In the genomic region with DNA sequence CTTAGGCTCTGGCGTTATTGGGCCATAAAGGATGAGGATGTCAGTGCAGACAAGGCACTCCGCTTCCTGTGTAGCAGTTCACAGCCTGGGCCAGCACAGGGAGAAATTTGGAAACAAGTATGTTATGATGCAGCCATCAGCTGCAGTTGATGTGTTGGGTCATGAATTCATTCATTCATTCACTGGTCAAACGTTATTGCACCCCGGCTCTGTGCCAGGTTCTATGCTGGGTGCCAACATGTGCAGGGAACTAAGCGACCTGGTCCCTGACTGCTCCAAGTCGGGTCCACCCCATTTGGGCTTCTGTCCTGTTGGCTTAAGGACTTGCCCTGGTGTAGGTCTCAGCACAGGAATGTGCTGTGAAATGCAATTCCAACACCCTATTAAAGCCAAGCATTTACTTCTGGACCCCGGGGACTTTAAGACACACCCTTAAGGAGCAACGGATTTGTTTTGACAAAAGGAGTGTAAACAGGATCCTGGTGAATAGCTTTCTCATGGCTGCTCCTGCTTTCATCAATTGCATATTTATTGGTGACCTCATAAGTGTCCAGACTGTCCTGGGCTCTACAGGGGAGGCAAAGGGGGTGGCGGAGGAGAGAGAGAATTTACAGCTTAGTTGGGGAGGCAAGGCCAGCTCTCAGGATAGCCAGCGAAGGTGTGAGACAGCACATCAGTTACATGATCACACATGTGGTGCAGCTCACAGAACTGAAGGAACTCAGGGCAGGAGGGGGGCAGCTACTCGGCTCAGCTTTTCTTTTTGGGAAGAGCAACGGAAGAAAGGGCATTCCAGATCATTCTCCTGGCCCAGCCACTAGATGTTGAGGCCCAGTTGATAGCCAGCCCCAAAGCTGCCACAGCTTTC, we compare ENCODE assay signal across 24 cellular contexts.
DNase-seq lines count a peak whose midpoint lies in the region; ATAC-seq and TF ChIP-seq lines count a peak whose summit lies in the region.
"Had no signal": no experiment of that assay in that cellular context is flagged by ENCODE, and none has a peak within 500 bp of the region (broad histone marks: within the 10 kb centered on the region; RNA-seq: fewer than 3 reads in every experiment).

No MANE protein-coding gene starts in this region.

- TF ChIP-seq CTCF in endothelial cell (IDR thresholded peaks at IDR 0.05; ENCODE audit: unreplicated experiment) (no peak), sigmoid colon (IDR thresholded peaks at IDR 0.05) (no peak), coronary artery (IDR thresholded peaks at IDR 0.05) (no peak)

- peak; percentile 17 to 45 for DNase-seq in HAP-1 (ENCODE audit: low spot score in 2 of 2)
- DNase-seq in endothelial cell (ENCODE audit: low spot score) = no peak
- peak in 2 of 3 donors; percentile 77 to 79 for DNase-seq in right cardiac atrium
- DNase-seq in sigmoid colon = peak; percentile 79
- DNase-seq in ureter (ENCODE audit: low spot score) = no peak
- DNase-seq in coronary artery (ENCODE audit: low spot score) = no peak
- DNase-seq in activated CD4-positive, alpha-beta T cell treated with anti-CD3 and anti-CD28 coated beads, Interleukin-2, amount 50 U/mL, for 48 hours = no peak
- DNase-seq: activated CD4-positive, alpha-beta T cell treated with anti-CD3 and anti-CD28 coated beads, Interleukin-2, amount 10 ng/mL, durations not matched to agents 24 days and 14 days; effector memory CD4-positive, alpha-beta T cell; EL; left lung; NCI-H1092; NCI-H2029; NCI-H345; stimulated activated CD4-positive, alpha-beta T cell treated with anti-CD3 and anti-CD28 coated beads, Interleukin-12 subunit alpha, Interleukin-12 subunit beta, amount 100 ng/mL, for 4 hours; stimulated activated CD4-positive, alpha-beta T cell treated with anti-CD3 and anti-CD28 coated beads, Interleukin-4, amount 100 ng/mL, for 4 hours had no signal

- H3K27ac Mint-ChIP-seq in endothelial cell (ENCODE audit: unreplicated experiment) = peak overlapping the region; percentile 82
- H3K27ac Mint-ChIP-seq: activated CD4-positive, alpha-beta T cell treated with anti-CD3 and anti-CD28 coated beads, Interleukin-2, amount 10 ng/mL, durations not matched to agents 24 days and 14 days; activated naive CD8-positive, alpha-beta T cell; CD14-positive monocyte; GM23338; stimulated activated naive CD8-positive, alpha-beta T cell treated with anti-CD3 and anti-CD28 coated beads, Interleukin-15, Interleukin-2, amounts not matched to agents 100 ng/mL and 50 ng/mL, for 24 hours; T-helper 1 cell treated with Interleukin-12 subunit alpha and Interleukin-12 subunit beta and Interleukin-4 antibody, amounts not matched to agents 30 μg/mL and 1 μg/mL, for 36 hours had no signal

- no peaks in the 10 kb centered on the region for H3K36me3 ChIP-seq in HAP-1 (replicated peaks)
- no peaks in the 10 kb centered on the region for H3K36me3 ChIP-seq in sigmoid colon
- H3K36me3 ChIP-seq: left lung, neutrophil, SJSA1 had no signal

- peaks cover 6% of the 10 kb centered on the region for H3K4me1 ChIP-seq in HAP-1
- peaks cover 39% of the 10 kb centered on the region for H3K4me1 ChIP-seq in right cardiac atrium (ENCODE audit: control insufficient read depth, insufficient read depth, low read length)
- H3K4me1 ChIP-seq in sigmoid colon = peaks cover 0 to 55% (median 46%) of the 10 kb centered on the region in 4 donors

- H3K9me3 ChIP-seq in HAP-1 (no peaks in the 10 kb centered on the region), right cardiac atrium (ENCODE audit: control insufficient read depth, low read length) (no peaks in the 10 kb centered on the region), sigmoid colon (no peaks in the 10 kb centered on the region)
- H3K9me3 ChIP-seq: left lung, neutrophil, SJSA1 had no signal

- peaks cover 40% of the 10 kb centered on the region for H3K36me3 Mint-ChIP-seq in endothelial cell (ENCODE audit: low read depth, unreplicated experiment)

- no peak overlapping the region for H3K4me3 Mint-ChIP-seq in endothelial cell (ENCODE audit: unreplicated experiment)
- H3K4me3 Mint-ChIP-seq: activated CD4-positive, alpha-beta T cell treated with anti-CD3 and anti-CD28 coated beads, Interleukin-2, amount 10 ng/mL, durations not matched to agents 24 days and 14 days; activated naive CD8-positive, alpha-beta T cell; GM23338; stimulated activated naive CD8-positive, alpha-beta T cell treated with anti-CD3 and anti-CD28 coated beads, Interleukin-15, Interleukin-2, amounts not matched to agents 100 ng/mL and 50 ng/mL, for 24 hours; T-helper 1 cell treated with Interleukin-12 subunit alpha and Interleukin-12 subunit beta and Interleukin-4 antibody, amounts not matched to agents 30 μg/mL and 1 μg/mL, for 36 hours had no signal

- H3K4me3 ChIP-seq in HAP-1 (no peak overlapping the region), right cardiac atrium (ENCODE audit: low read length) (no peak overlapping the region), sigmoid colon (no peak overlapping the region), coronary artery (no peak overlapping the region)
- H3K4me3 ChIP-seq: GM23338, left lung, SJSA1 had no signal

- H3K27ac ChIP-seq in right cardiac atrium (ENCODE audit: low read length) (peak overlapping the region; percentile 36), sigmoid colon (peak overlapping the region in 2 of 4 donors; percentile 33 to 80), coronary artery (peak overlapping the region in 1 of 2 donors; percentile 28)
- H3K27ac ChIP-seq: neutrophil, SJSA1 had no signal

- 56% methylated on average over 12 of the region's 12 CpGs for WGBS in right cardiac atrium
- 65 to 83% methylated on average over 12 of the region's 12 CpGs for WGBS in sigmoid colon, 2 donors

- peaks cover 77% of the 10 kb centered on the region for H3K4me1 Mint-ChIP-seq in endothelial cell (ENCODE audit: unreplicated experiment)
- H3K4me1 Mint-ChIP-seq: GM23338 had no signal

- no peak for TF ChIP-seq EP300 in sigmoid colon (IDR thresholded peaks at IDR 0.05)

- in situ Hi-C loops in HAP-1 (cut with MboI; ENCODE audit: low sequenced_read_pairs) = no loop called here

- TF ChIP-seq POLR2A in sigmoid colon (IDR thresholded peaks at IDR 0.05) = no peak

- H3K27me3 Mint-ChIP-seq in endothelial cell (ENCODE audit: unreplicated experiment) = peaks cover 33% of the 10 kb centered on the region
- H3K27me3 Mint-ChIP-seq: activated CD4-positive, alpha-beta T cell treated with anti-CD3 and anti-CD28 coated beads, Interleukin-2, amount 10 ng/mL, durations not matched to agents 24 days and 14 days; activated naive CD8-positive, alpha-beta T cell; stimulated activated naive CD8-positive, alpha-beta T cell treated with anti-CD3 and anti-CD28 coated beads, Interleukin-15, Interleukin-2, amounts not matched to agents 100 ng/mL and 50 ng/mL, for 24 hours had no signal

- H3K27me3 ChIP-seq in HAP-1 (ENCODE audit: low read depth) (no peaks in the 10 kb centered on the region), right cardiac atrium (ENCODE audit: control insufficient read depth, insufficient read depth) (no peaks in the 10 kb centered on the region), sigmoid colon (no peaks in the 10 kb centered on the region)
- H3K27me3 ChIP-seq: left lung, SJSA1 had no signal

- no peaks in the 10 kb centered on the region for H3K9me3 Mint-ChIP-seq in endothelial cell (ENCODE audit: unreplicated experiment)
- H3K9me3 Mint-ChIP-seq: activated CD4-positive, alpha-beta T cell treated with anti-CD3 and anti-CD28 coated beads, Interleukin-2, amount 10 ng/mL, durations not matched to agents 24 days and 14 days; CD14-positive monocyte; GM23338; stimulated activated naive CD8-positive, alpha-beta T cell treated with anti-CD3 and anti-CD28 coated beads, Interleukin-15, Interleukin-2, amounts not matched to agents 100 ng/mL and 50 ng/mL, for 24 hours; T-helper 1 cell treated with Interleukin-12 subunit alpha and Interleukin-12 subunit beta and Interleukin-4 antibody, amounts not matched to agents 30 μg/mL and 1 μg/mL, for 36 hours had no signal

- ATAC-seq in right cardiac atrium = peak in 1 of 2 donors; percentile 7
- no peak for ATAC-seq in GM18873 (IDR thresholded peaks at IDR 0.05; ENCODE audit: low FRiP score, unreplicated experiment)
- ATAC-seq: GM23338, left lung had no signal

- intact Hi-C loops in right cardiac atrium (cut with DNase I) = no loop called here
- intact Hi-C loops in sigmoid colon (cut with DNase I) = no loop called here

Comparison
In these comparisons a context has a peak if more than half of its experiments do, and no peak if none do; other contexts are left out.
1. DNase-seq: peak in HAP-1 (2 of 2), right cardiac atrium (2 of 3) and sigmoid colon (single experiment); none in endothelial cell (single experiment), ureter (single experiment), coronary artery (single experiment) and activated CD4-positive, alpha-beta T cell treated with anti-CD3 and anti-CD28 coated beads, Interleukin-2, amount 50 U/mL, for 48 hours (0 of 2).